In genomic region chr10:61730671-61731070, GRCh38 we compare ENCODE assay signal across 26 cellular contexts.
DNase-seq lines count a peak whose midpoint lies in the region; ATAC-seq, FAIRE-seq and TF ChIP-seq lines count a peak whose summit lies in the region.
"Had no signal": no experiment of that assay in that cellular context is flagged by ENCODE, and none has a peak within 500 bp of the region (broad histone marks: within the 10 kb centered on the region; RNA-seq: fewer than 3 reads in every experiment).

No MANE protein-coding gene starts in this region.

- H3K36me3 Mint-ChIP-seq in naive thymus-derived CD8-positive, alpha-beta T cell = no peaks in the 10 kb centered on the region
- H3K36me3 Mint-ChIP-seq: CD14-positive monocyte; CD4-positive, alpha-beta memory T cell; CD4-positive, CD25-positive, alpha-beta regulatory T cell; CD8-positive, alpha-beta memory T cell had no signal

- H3K4me1 ChIP-seq in Panc1 (ENCODE audit: control insufficient read depth, insufficient read depth, low read length) (no peaks in the 10 kb centered on the region), K562 (replicated peaks in 1 of 2; ENCODE audit: control insufficient read depth in 2 of 2, insufficient read depth in 2 of 2, low read length in 2 of 2) (0 out of 5 replicates have a peak, but pooled peaks cover 0 to 4% of the 10 kb centered on the region in 2 experiments)
- H3K4me1 ChIP-seq: BE2C, BLaER1 had no signal

- H3K27ac ChIP-seq in Panc1 (ENCODE audit: low read length) (peak overlapping the region; percentile 58; the same call in 1 of the 2 replicates), K562 (ENCODE audit: extremely low read depth, low read depth, low read length) (no peak overlapping the region)
- H3K27ac ChIP-seq: 22Rv1, BLaER1 had no signal

- no peak overlapping the region for H3K4me3 ChIP-seq in Panc1 (ENCODE audit: low read depth in 2 of 2, low read length in 2 of 2)
- no peak overlapping the region for H3K4me3 ChIP-seq in K562
- H3K4me3 ChIP-seq: BLaER1, GM12878 had no signal

- H3K4me2 ChIP-seq in K562 (ENCODE audit: insufficient read depth, low read length) = no peak overlapping the region
- H3K4me2 ChIP-seq: BLaER1 had no signal

- WGBS in K562 (ENCODE audit: insufficient coverage, low coverage, missing lambda C conversion rate) = 20% methylated on average over 2 of the region's 2 CpGs

- no peaks in the 10 kb centered on the region for H4K20me1 ChIP-seq in K562 (replicated peaks; ENCODE audit: control insufficient read depth, insufficient read depth, low read length)
- H4K20me1 ChIP-seq: BLaER1 had no signal

- in situ Hi-C loops in Panc1 (cut with HindIII; ENCODE audit: low pct_unique_long_range_greater_than_20kb, low sequenced_read_pairs) = no loop called here
- in situ Hi-C loops in K562 (cut with MboI) = no loop called here

- CTCF ChIA-PET in Panc1 (lab: Charles Lee) = no interaction called here
- CTCF ChIA-PET in K562 (lab: Yijun Ruan, JAX; ENCODE audit: low intra/inter-chr PET ratio) = no interaction called here

- no peaks in the 10 kb centered on the region for H3K4me1 Mint-ChIP-seq in naive thymus-derived CD8-positive, alpha-beta T cell
- H3K4me1 Mint-ChIP-seq: CD14-positive monocyte; CD4-positive, alpha-beta memory T cell; CD4-positive, CD25-positive, alpha-beta regulatory T cell; CD8-positive, alpha-beta memory T cell had no signal

- ATAC-seq in Panc1 (no peak), K562 (no peak), HG02884 (IDR thresholded peaks at IDR 0.05; ENCODE audit: unreplicated experiment) (no peak)
- ATAC-seq in naive thymus-derived CD8-positive, alpha-beta T cell = no peak
- ATAC-seq: GM12878 had no signal

- no peak for TF ChIP-seq EP300 in K562 (IDR thresholded peaks at IDR 0.05; ENCODE audit: low read length)

- TF ChIP-seq CTCF in Panc1 (IDR thresholded peaks at IDR 0.05) = no peak
- TF ChIP-seq CTCF in K562 (IDR thresholded peaks at IDR 0.05 in 2 of 3, conservative IDR thresholded peaks at IDR 0.05 in 1 of 3; ENCODE audit: insufficient read depth in 2 of 3, low read depth in 1 of 3, low read length in 3 of 3) = no peak

- BruUV-seq in Panc1 (replicated peaks; lab: Mats Ljungman, UMichigan) (no TSS peak), K562 (replicated peaks; lab: Mats Ljungman, UMichigan) (no TSS peak)

- H3K9ac ChIP-seq in K562 (ENCODE audit: insufficient read depth in 1 of 2, low read depth in 2 of 2, low read length in 2 of 2) = no peak overlapping the region
- H3K9ac ChIP-seq: BLaER1 had no signal

- no peaks in the 10 kb centered on the region for H3K79me2 ChIP-seq in K562 (ENCODE audit: control insufficient read depth, insufficient read depth, low read length)

- no peak for DNase-seq in Panc1 (ENCODE audit: low read depth, low spot score)
- DNase-seq in K562 (ENCODE audit: extremely low read depth in 1 of 4, low spot score in 3 of 4) = no peak
- no peak for DNase-seq in naive thymus-derived CD8-positive, alpha-beta T cell
- no peak for DNase-seq in NCI-H2227 treated with DMSO at 0.1 percent for 48 hours (lab: John Stamatoyannopoulos, UW)
- DNase-seq: ACHN; BE2C; C1 segment of cervical spinal cord; CD4-positive, alpha-beta memory T cell; CD4-positive, CD25-positive, alpha-beta regulatory T cell; CD8-positive, alpha-beta memory T cell; COR-L47; DMS 273 treated with DMSO at 0.1 percent for 48 hours; DMS153; DMS53; DMS79; DND-41; EL; GDM1 had no signal

- H3K27me3 ChIP-seq in Panc1 (ENCODE audit: control insufficient read depth, insufficient read depth, low read length) = no peaks in the 10 kb centered on the region
- no peaks in the 10 kb centered on the region for H3K27me3 ChIP-seq in K562 (ENCODE audit: control insufficient read depth in 2 of 2, insufficient read depth in 2 of 2, low read length in 2 of 2)
- H3K27me3 ChIP-seq: BE2C, BLaER1 had no signal

- POLR2A ChIA-PET in Panc1 (lab: Charles Lee) (no interaction called here), K562 (lab: Yijun Ruan, JAX) (interaction anchor here (0.6 kb wide), 1 partner anchor 203 kb away, joined by 3 read pairs; no protein-coding TSS in a partner anchor)
- POLR2A ChIA-PET in naive thymus-derived CD8-positive, alpha-beta T cell (lab: Charles Lee) = no interaction called here

- H3K9me3 ChIP-seq in Panc1 (ENCODE audit: control insufficient read depth, insufficient read depth, low read depth, low read length) (no peaks in the 10 kb centered on the region; the same call in 1 of the 2 replicates), K562 (replicated peaks; ENCODE audit: control insufficient read depth, insufficient read depth, low read depth, low read length) (no peaks in the 10 kb centered on the region)
- H3K9me3 ChIP-seq: BE2C, BLaER1 had no signal

- intact Hi-C loops in Panc1 (cut with micrococcal nuclease; ENCODE audit: unreplicated experiment) = loop anchor here (5.0 to 10.0 kb wide), 2 partner anchors 107 to 446 kb away; no protein-coding TSS in a partner anchor
- intact Hi-C loops in K562 (cut with micrococcal nuclease) = loop anchor here (5.0 to 10.0 kb wide), 4 partner anchors 107 to 586 kb away; partner anchors contain the start of gene ARID5B

- H3K4me3 Mint-ChIP-seq in naive thymus-derived CD8-positive, alpha-beta T cell = no peak overlapping the region
- H3K4me3 Mint-ChIP-seq: CD14-positive monocyte; CD4-positive, alpha-beta memory T cell; CD4-positive, CD25-positive, alpha-beta regulatory T cell; CD8-positive, alpha-beta memory T cell had no signal

- peak; percentile 62 for FAIRE-seq in A204.1 (lab: Jason Lieb, UNC)
- no peak for FAIRE-seq in K562 (lab: Jason Lieb, UNC)
- FAIRE-seq: GM12878, GM12892, GM18507 had no signal

- peak overlapping the region; percentile 7; the same call in 1 of the 2 replicates for H2AFZ ChIP-seq in K562 (ENCODE audit: low read depth, low read length)

- no peaks in the 10 kb centered on the region for H3K9me1 ChIP-seq in K562 (ENCODE audit: control insufficient read depth, insufficient read depth, low read length)

- no peak for TF ChIP-seq POLR2A in K562 (conservative IDR thresholded peaks at IDR 0.05)

- peaks cover 3 to 35% (median 17%) of the 10 kb centered on the region in 5 donors for H3K27me3 Mint-ChIP-seq in naive thymus-derived CD8-positive, alpha-beta T cell

- H3K9me3 Mint-ChIP-seq in naive thymus-derived CD8-positive, alpha-beta T cell = no peaks in the 10 kb centered on the region
- H3K9me3 Mint-ChIP-seq: CD4-positive, alpha-beta memory T cell; CD8-positive, alpha-beta memory T cell had no signal

- H3K36me3 ChIP-seq in Panc1 (ENCODE audit: control insufficient read depth, insufficient read depth, low read length) = no peaks in the 10 kb centered on the region
- no peaks in the 10 kb centered on the region for H3K36me3 ChIP-seq in K562 (ENCODE audit: control insufficient read depth, insufficient read depth, low read length)
- H3K36me3 ChIP-seq: BE2C, BLaER1 had no signal

- no peak overlapping the region for H3K27ac Mint-ChIP-seq in naive thymus-derived CD8-positive, alpha-beta T cell
- H3K27ac Mint-ChIP-seq: CD14-positive monocyte; CD4-positive, alpha-beta memory T cell; CD4-positive, CD25-positive, alpha-beta regulatory T cell; CD8-positive, alpha-beta memory T cell had no signal

- TF ChIP-seq RAD21 in K562 (CRISPR knock-in tag; conservative IDR thresholded peaks at IDR 0.05 in 1 of 2, IDR thresholded peaks at IDR 0.05 in 1 of 2) = no peak

TF ChIP-seq in K562, 482 proteins besides CTCF, POLR2A, EP300 and RAD21:
- TF ChIP-seq SP1 (CRISPR knock-in tag; IDR thresholded peaks at IDR 0.05) (no peak), PURB (CRISPR knock-in tag; IDR thresholded peaks at IDR 0.05; ENCODE audit: low read depth) (no peak), MEIS2 (IDR thresholded peaks at IDR 0.05; ENCODE audit: partially characterized antibody) (peak; percentile 40), BRD9 (IDR thresholded peaks at IDR 0.05; ENCODE audit: low read depth, partially characterized antibody) (no peak), EWSR1 (IDR thresholded peaks at IDR 0.05; ENCODE audit: borderline replicate concordance, low read depth, partially characterized antibody) (no peak), PKNOX1 (IDR thresholded peaks at IDR 0.05) (peak; percentile 60), PBX2 (CRISPR knock-in tag; IDR thresholded peaks at IDR 0.05; ENCODE audit: low read depth) (no peak), PBX2 (tag; conservative IDR thresholded peaks at IDR 0.05; ENCODE audit: low read depth) (0 out of 2 replicates have a peak, but pooled peaks have one; percentile 26)
